8 cellular contexts compared by ENCODE assay signal in genomic region chr20:24992420-24993205, GRCh38. TPM values are rescaled to one million over a fixed set of nuclear protein-coding genes. Genes with fewer than 3 reads are reported as not detected.
DNase-seq lines count a peak whose midpoint lies in the region; ATAC-seq and TF ChIP-seq lines count a peak whose summit lies in the region.

Gene APMAP (minus strand): TSS chr20:24992751. CDS start chr20:24992688, 63 bp downstream.

- peak; percentile 98 for ATAC-seq in activated T-helper 17 cell treated with anti-CD3 and anti-CD28 coated beads, Interleukin-2, amount 50 U/mL, for 72 hours (replicated peaks)
- peak; percentile 92 to 93 for ATAC-seq in naive thymus-derived CD8-positive, alpha-beta T cell

- H3K4me1 ChIP-seq in GM23248 (ENCODE audit: insufficient read depth) (peaks cover 16% of the 10 kb centered on the region), Karpas-422 (ENCODE audit: low read length) (peaks cover 60% of the 10 kb centered on the region), fibroblast of lung (ENCODE audit: control insufficient read depth, extremely low read depth, insufficient read depth, low read length) (no peaks in the 10 kb centered on the region)

- H3K27ac ChIP-seq in GM23248 (peak within 1 kb of the TSS; percentile 84), Karpas-422 (ENCODE audit: low read length) (peak within 1 kb of the TSS; percentile 75), fibroblast of lung (ENCODE audit: insufficient read depth, low read length) (peak within 1 kb of the TSS; percentile 97)

- H3K36me3 Mint-ChIP-seq in activated T-helper 17 cell treated with anti-CD3 and anti-CD28 coated beads, Interleukin-2, amount 50 U/mL, for 72 hours (ENCODE audit: low read depth), result peaks cover 10% of the 10 kb centered on the region
- H3K36me3 Mint-ChIP-seq in naive thymus-derived CD8-positive, alpha-beta T cell, result peaks cover 0 to 4% (median 0%) of the 10 kb centered on the region in 3 donors

- H3K4me3 ChIP-seq in GM23248, result peak within 1 kb of the TSS; percentile 86
- H3K4me3 ChIP-seq in Karpas-422 (ENCODE audit: low read length), result peak within 1 kb of the TSS; percentile 95
- H3K4me3 ChIP-seq in fibroblast of lung (replicated peaks in 1 of 4; ENCODE audit: control extremely low read depth in 1 of 4, insufficient read depth in 1 of 4, low read depth in 3 of 4, low read length in 4 of 4), result peak within 1 kb of the TSS; percentile 61 to 84 (median 78)

- H3K36me3 ChIP-seq in GM23248 (ENCODE audit: low read depth), result no peaks in the 10 kb centered on the region
- no peaks in the 10 kb centered on the region for H3K36me3 ChIP-seq in Karpas-422 (ENCODE audit: insufficient read depth, low read length)
- no peaks in the 10 kb centered on the region for H3K36me3 ChIP-seq in fibroblast of lung (ENCODE audit: control insufficient read depth, insufficient read depth, low read length)

- H3K79me2 ChIP-seq in GM23248 (ENCODE audit: insufficient read depth) (peaks cover 44% of the 10 kb centered on the region), Karpas-422 (ENCODE audit: low read length) (peaks cover 49% of the 10 kb centered on the region), fibroblast of lung (ENCODE audit: control insufficient read depth, insufficient read depth, low read length) (peaks cover 20% of the 10 kb centered on the region)

- TF ChIP-seq CTCF in fibroblast of lung (conservative IDR thresholded peaks at IDR 0.05 in 1 of 2, IDR thresholded peaks at IDR 0.05 in 1 of 2; ENCODE audit: low read depth in 1 of 2, low read length in 2 of 2), result no peak

- WGBS in GM23248 (ENCODE audit: low coverage in 1 of 2, low lambda C conversion rate in 2 of 2, missing lambda C conversion rate in 2 of 2), 2 experiments, result 0 to 2% methylated on average over 63 to 74 of the region's 74 CpGs

- no peaks in the 10 kb centered on the region for H3K27me3 ChIP-seq in GM23248 (replicated peaks; ENCODE audit: insufficient read depth)
- no peaks in the 10 kb centered on the region for H3K27me3 ChIP-seq in Karpas-422 (ENCODE audit: low read length)
- peaks cover 5% of the 10 kb centered on the region for H3K27me3 ChIP-seq in fibroblast of lung (ENCODE audit: control insufficient read depth, insufficient read depth, low read length)

- peaks cover 43% of the 10 kb centered on the region for H3K4me1 Mint-ChIP-seq in activated T-helper 17 cell treated with anti-CD3 and anti-CD28 coated beads, Interleukin-2, amount 50 U/mL, for 72 hours
- H3K4me1 Mint-ChIP-seq in naive thymus-derived CD8-positive, alpha-beta T cell, result peaks cover 36 to 72% (median 56%) of the 10 kb centered on the region in 4 donors

- POLR2A ChIA-PET in naive thymus-derived CD8-positive, alpha-beta T cell (lab: Charles Lee), result interaction anchor here (1.1 to 5.6 kb wide), 7 partner anchors 45 to 268 kb away, joined by 3 to 83 read pairs (median 6); partner anchors contain the start of genes ACSS1 and ENTPD6

- H3K9me2 ChIP-seq in GM23248 (ENCODE audit: insufficient read depth) (no peaks in the 10 kb centered on the region), Karpas-422 (replicated peaks; ENCODE audit: insufficient read depth, low read length) (no peaks in the 10 kb centered on the region)

- peak within 1 kb of the TSS; percentile 98 for H3K4me3 Mint-ChIP-seq in activated T-helper 17 cell treated with anti-CD3 and anti-CD28 coated beads, Interleukin-2, amount 50 U/mL, for 72 hours
- H3K4me3 Mint-ChIP-seq in naive thymus-derived CD8-positive, alpha-beta T cell, result peak within 1 kb of the TSS; percentile 93 to 97 (median 96)

- H3K4me2 ChIP-seq in GM23248 (ENCODE audit: unreplicated experiment), result peak within 1 kb of the TSS; percentile 99
- peak within 1 kb of the TSS; percentile 92 for H3K4me2 ChIP-seq in Karpas-422 (ENCODE audit: low read depth, low read length, poor library complexity, severe bottlenecking)
- peak within 1 kb of the TSS; percentile 83 for H3K4me2 ChIP-seq in fibroblast of lung (ENCODE audit: extremely low read depth, insufficient read depth, low read length)

- H3F3A ChIP-seq in GM23248 (ENCODE audit: insufficient read depth), result 0 out of 2 replicates have a peak, but pooled peaks cover 4% of the 10 kb centered on the region

- peak within 1 kb of the TSS; percentile 88 for H2AFZ ChIP-seq in GM23248
- H2AFZ ChIP-seq in Karpas-422 (ENCODE audit: low read length), result peak within 1 kb of the TSS; percentile 80
- H2AFZ ChIP-seq in fibroblast of lung (ENCODE audit: low read length), result peak within 1 kb of the TSS; percentile 92

- in situ Hi-C loops in GM23248 (cut with MboI), result loop anchor here (10.0 to 25.0 kb wide), 5 partner anchors 182 to 870 kb away; partner anchors contain the start of gene GINS1

- H3K9me3 Mint-ChIP-seq in activated T-helper 17 cell treated with anti-CD3 and anti-CD28 coated beads, Interleukin-2, amount 50 U/mL, for 72 hours, result no peaks in the 10 kb centered on the region
- H3K9me3 Mint-ChIP-seq in naive thymus-derived CD8-positive, alpha-beta T cell, result no peaks in the 10 kb centered on the region

- DNase-seq in EH (ENCODE audit: low read depth), result peak; percentile 92
- DNase-seq in GM23248, result peak; percentile 97
- DNase-seq in Karpas-422, result peak; percentile 99
- DNase-seq in RPMI7951 (ENCODE audit: low read depth), result peak; percentile 95
- peak; percentile 88 to 89 for DNase-seq in fibroblast of lung (ENCODE audit: low read depth in 2 of 2)
- peak; percentile 89 to 97 (median 95) for DNase-seq in naive thymus-derived CD8-positive, alpha-beta T cell
- peak; percentile 85 to 95 (median 92) for DNase-seq in stimulated activated naive CD4-positive, alpha-beta T cell (lab: John Stamatoyannopoulos, UW)

- H3K27ac Mint-ChIP-seq in activated T-helper 17 cell treated with anti-CD3 and anti-CD28 coated beads, Interleukin-2, amount 50 U/mL, for 72 hours, result peak within 1 kb of the TSS; percentile 95
- peak within 1 kb of the TSS; percentile 93 to 99 (median 98) for H3K27ac Mint-ChIP-seq in naive thymus-derived CD8-positive, alpha-beta T cell

- H4K20me1 ChIP-seq in GM23248 (ENCODE audit: insufficient read depth), result no peaks in the 10 kb centered on the region
- peaks cover 6% of the 10 kb centered on the region for H4K20me1 ChIP-seq in Karpas-422 (ENCODE audit: insufficient read depth, low read depth, low read length)
- H4K20me1 ChIP-seq in fibroblast of lung (ENCODE audit: control insufficient read depth, extremely low read depth, insufficient read depth, low read length), result no peaks in the 10 kb centered on the region

- no peaks in the 10 kb centered on the region for H3K27me3 Mint-ChIP-seq in activated T-helper 17 cell treated with anti-CD3 and anti-CD28 coated beads, Interleukin-2, amount 50 U/mL, for 72 hours
- no peaks in the 10 kb centered on the region for H3K27me3 Mint-ChIP-seq in naive thymus-derived CD8-positive, alpha-beta T cell

- no peaks in the 10 kb centered on the region for H3K9me3 ChIP-seq in GM23248 (ENCODE audit: low read depth)
- H3K9me3 ChIP-seq in Karpas-422 (ENCODE audit: low read length), result no peaks in the 10 kb centered on the region
- no peaks in the 10 kb centered on the region for H3K9me3 ChIP-seq in fibroblast of lung (ENCODE audit: control insufficient read depth, insufficient read depth, low read depth, low read length)

- peak within 1 kb of the TSS; percentile 91 for H3K9ac ChIP-seq in GM23248
- H3K9ac ChIP-seq in Karpas-422 (ENCODE audit: low read length), result peak within 1 kb of the TSS; percentile 83
- H3K9ac ChIP-seq in fibroblast of lung (ENCODE audit: insufficient read depth, low read length), result peak within 1 kb of the TSS; percentile 93

RNA-seq across cellular contexts. Expression of gene APMAP, which starts in this region (rescaled TPM):
- 109 and 129 TPM in 2 replicates for total RNA-seq in GM23248 (2014; rRNA removed; shearing (Covaris generic))
- polyA plus RNA-seq in GM23248 (2016; fragmentation: Nextera tagmentation; extraction: Ambion mirVana) (123 and 129 TPM in 2 replicates), fibroblast of lung (72.5 and 79.2 TPM in 2 replicates)
- 35.6 and 41.5 TPM in 2 replicates for total RNA-seq in Karpas-422 (2014; rRNA removed; shearing (Covaris generic); ENCODE audit: low replicate concordance)
- total RNA-seq in RPMI7951 (2014; rRNA removed; shearing (Covaris generic)), result 214 and 236 TPM in 2 replicates
- 10 to 100 TPM; 30.7 to 49.4 TPM for total RNA-seq in activated T-helper 17 cell treated with anti-CD3 and anti-CD28 coated beads, Interleukin-2, amount 50 U/mL, for 72 hours
- 64.5 and 104 TPM in 2 replicates for total RNA-seq in fibroblast of lung
- 94.9 and 106 TPM in 2 replicates for polyA plus RNA-seq in fibroblast of lung (2012)
- 32.1 and 35.0 TPM in 2 replicates for polyA minus RNA-seq in fibroblast of lung (ENCODE audit: low replicate concordance)
- total RNA-seq in naive thymus-derived CD8-positive, alpha-beta T cell, result 10 to 100 TPM; 46.0 to 46.2 TPM
- polyA plus RNA-seq in naive thymus-derived CD8-positive, alpha-beta T cell, result 100 to 1,000 TPM in 1 of 3 donors, 10 to 100 TPM in 2; 74.5 to 234 (median 81.7) TPM

Comparison
In these comparisons a context has a peak if more than half of its experiments do, and no peak if none do; other contexts are left out.
1. Peak in every context shown above with its lines: DNase-seq, ATAC-seq, H3K4me3 ChIP-seq and H3K27ac ChIP-seq.